In genomic region chr2:168459256-168459655, GRCh38 we compare ENCODE assay signal across 14 cellular contexts. TPM values are rescaled to one million over a fixed set of nuclear protein-coding genes. Genes with fewer than 3 reads are reported as not detected.
A peak's percentile ranks its signal among the peaks of the same experiment; 100 is the strongest.
DNase-seq lines count a peak whose midpoint lies in the region; ATAC-seq, FAIRE-seq and TF ChIP-seq lines count a peak whose summit lies in the region.
"Had no signal": no experiment of that assay in that cellular context is flagged by ENCODE, and none has a peak within 500 bp of the region (broad histone marks: within the 10 kb centered on the region; RNA-seq: fewer than 3 reads in every experiment).

No MANE protein-coding gene starts in this region.

- H3K79me2 ChIP-seq in HepG2 (ENCODE audit: insufficient read depth, low read length) = peaks cover 69% of the 10 kb centered on the region
- peaks cover 73% of the 10 kb centered on the region for H3K79me2 ChIP-seq in smooth muscle cell (ENCODE audit: low read depth)

- 93% methylated on average over 4 of the region's 4 CpGs for WGBS in HepG2 (ENCODE audit: low lambda C conversion rate)
- 92% methylated on average over 4 of the region's 4 CpGs for WGBS in right lobe of liver (ENCODE audit: insufficient coverage, low coverage, low lambda C conversion rate, missing lambda C conversion rate)
- WGBS in smooth muscle cell (ENCODE audit: low lambda C conversion rate) = 95% methylated on average over 4 of the region's 4 CpGs
- WGBS in psoas muscle, 3 donors = 94% methylated on average over 4 of the region's 4 CpGs

- CTCF ChIA-PET in HepG2 (lab: Yijun Ruan, JAX; ENCODE audit: low intra/inter-chr PET ratio, low total read pairs) (no interaction called here), T-cell (lab: Charles Lee) (interaction anchor here in 1 of 2 donors (0.8 kb wide), 1 partner anchor 31 kb away, joined by 3 read pairs; no protein-coding TSS in a partner anchor)

- no peak for FAIRE-seq in HepG2 (lab: Jason Lieb, UNC)
- FAIRE-seq: GM18507, H54 had no signal

- H3K4me2 ChIP-seq in HepG2 (ENCODE audit: low read depth, low read length) = peak overlapping the region; percentile 93; the same call in 1 of the 2 replicates
- H3K4me2 ChIP-seq in smooth muscle cell = no peak overlapping the region

- H2AFZ ChIP-seq in HepG2 (ENCODE audit: low read length) (no peak overlapping the region), smooth muscle cell (ENCODE audit: low read depth) (no peak overlapping the region)

- no peaks in the 10 kb centered on the region for H3F3A ChIP-seq in smooth muscle cell (ENCODE audit: low read depth)

- TF ChIP-seq EP300 in HepG2 (IDR thresholded peaks at IDR 0.05; ENCODE audit: low read depth in 2 of 2, low read length in 2 of 2) (no peak), HepG2 (CRISPR knock-in tag; IDR thresholded peaks at IDR 0.05; ENCODE audit: borderline replicate concordance) (no peak)

- H3K4me3 ChIP-seq in HepG2 (replicated peaks in 1 of 3; ENCODE audit: insufficient read depth in 1 of 3, low read depth in 2 of 3, low read length in 3 of 3) (no peak overlapping the region), right lobe of liver (no peak overlapping the region), epithelial cell of esophagus (ENCODE audit: low read length) (peak overlapping the region; percentile 1), smooth muscle cell (peak overlapping the region; percentile 92), psoas muscle (no peak overlapping the region)

- H3K27ac ChIP-seq in HepG2 (ENCODE audit: extremely low read length, insufficient read depth, low read length) = no peak overlapping the region
- no peak overlapping the region for H3K27ac ChIP-seq in right lobe of liver
- no peak overlapping the region for H3K27ac ChIP-seq in smooth muscle cell (ENCODE audit: low read depth)
- no peak overlapping the region for H3K27ac ChIP-seq in psoas muscle

- H4K20me1 ChIP-seq in HepG2 (ENCODE audit: insufficient read depth, low read length) (peaks cover 6% of the 10 kb centered on the region; the same call in 1 of the 2 replicates), smooth muscle cell (ENCODE audit: low read depth) (peaks cover 53% of the 10 kb centered on the region)

- TF ChIP-seq RAD21 in HepG2 (CRISPR knock-in tag; IDR thresholded peaks at IDR 0.05) = no peak

- H3K27me3 Mint-ChIP-seq in T-cell = no peaks in the 10 kb centered on the region

- peak overlapping the region; percentile 28 to 29 for H3K27ac Mint-ChIP-seq in T-cell

- peaks cover 45 to 56% (median 46%) of the 10 kb centered on the region in 3 donors for H3K4me1 Mint-ChIP-seq in T-cell

- no peaks in the 10 kb centered on the region; a peak in 1 of 5 replicates for H3K27me3 ChIP-seq in HepG2 (ENCODE audit: control insufficient read depth in 1 of 2, insufficient read depth in 2 of 2, low read length in 2 of 2)
- H3K27me3 ChIP-seq in right lobe of liver = no peaks in the 10 kb centered on the region
- no peaks in the 10 kb centered on the region for H3K27me3 ChIP-seq in smooth muscle cell (ENCODE audit: low read depth)
- H3K27me3 ChIP-seq in psoas muscle (ENCODE audit: insufficient read depth in 3 of 3, low read length in 2 of 3) = no peaks in the 10 kb centered on the region

- DNase-seq in HepG2 (ENCODE audit: low spot score) (no peak), right lobe of liver (no peak), T-cell (no peak), epithelial cell of esophagus (ENCODE audit: low read depth) (no peak), smooth muscle cell (lab: John Stamatoyannopoulos, UW; ENCODE audit: unreplicated experiment) (no peak), psoas muscle (no peak), NCI-H446 treated with DMSO at 0.1 percent for 48 hours (lab: John Stamatoyannopoulos, UW) (no peak), hypothalamus (lab: John Stamatoyannopoulos, UW) (no peak)
- DNase-seq: ACHN, Karpas-422, NCI-H2029 treated with DMSO at 0.1 percent for 48 hours, SIG-M5 had no signal

- in situ Hi-C loops in HepG2 (cut with HindIII; ENCODE audit: extremely low pct_ligation_motif_present, low pct_unique_long_range_greater_than_20kb) = no loop called here

- TF ChIP-seq POLR2A in HepG2 (IDR thresholded peaks at IDR 0.05; ENCODE audit: insufficient read depth in 1 of 2, low read depth in 2 of 2, low read length in 2 of 2) (no peak), right lobe of liver (IDR thresholded peaks at IDR 0.05) (no peak)

- TF ChIP-seq CTCF in HepG2 (CRISPR knock-in tag; IDR thresholded peaks at IDR 0.05) (no peak), right lobe of liver (IDR thresholded peaks at IDR 0.05) (no peak), epithelial cell of esophagus (IDR thresholded peaks at IDR 0.05; ENCODE audit: insufficient read depth, low read depth, low read length, missing control alignments) (no peak), smooth muscle cell (IDR thresholded peaks at IDR 0.05; ENCODE audit: borderline replicate concordance, insufficient read depth, poor library complexity, severe bottlenecking) (no peak), psoas muscle (IDR thresholded peaks at IDR 0.05) (no peak)

- peaks cover 6% of the 10 kb centered on the region for H3K9me3 ChIP-seq in HepG2 (ENCODE audit: low read length)
- no peaks in the 10 kb centered on the region for H3K9me3 ChIP-seq in right lobe of liver
- no peaks in the 10 kb centered on the region for H3K9me3 ChIP-seq in smooth muscle cell (replicated peaks; ENCODE audit: low read depth)
- H3K9me3 ChIP-seq in psoas muscle = no peaks in the 10 kb centered on the region

- H3K9ac ChIP-seq in HepG2 (ENCODE audit: insufficient read depth, low read depth, low read length) (no peak overlapping the region), smooth muscle cell (ENCODE audit: low read depth) (no peak overlapping the region)

- peaks cover 53% of the 10 kb centered on the region for H3K4me1 ChIP-seq in HepG2 (ENCODE audit: insufficient read depth, low read length)
- H3K4me1 ChIP-seq in right lobe of liver = peaks cover 0 to 9% (median 4%) of the 10 kb centered on the region in 4 donors
- peaks cover 12% of the 10 kb centered on the region for H3K4me1 ChIP-seq in smooth muscle cell (ENCODE audit: low read depth)
- peaks cover 22% of the 10 kb centered on the region for H3K4me1 ChIP-seq in psoas muscle

- ATAC-seq in HepG2 = no peak
- ATAC-seq in right lobe of liver = no peak
- no peak for ATAC-seq in T-cell (replicated peaks in 1 of 4)
- ATAC-seq in psoas muscle = no peak

- no peaks in the 10 kb centered on the region for H3K9me3 Mint-ChIP-seq in T-cell

- no TSS peak for BruUV-seq in HepG2 (replicated peaks; lab: Mats Ljungman, UMichigan)

- H3K4me3 Mint-ChIP-seq in T-cell = no peak overlapping the region

- intact Hi-C loops in HepG2 (cut with micrococcal nuclease; ENCODE audit: unreplicated experiment) = no loop called here
- intact Hi-C loops in right lobe of liver (cut with DNase I) = no loop called here
- intact Hi-C loops in psoas muscle (cut with DNase I) = loop anchor here (5.0 kb wide), 3 partner anchors 63 to 183 kb away; no protein-coding TSS in a partner anchor

- H3K36me3 ChIP-seq in HepG2 (replicated peaks in 1 of 2; ENCODE audit: control insufficient read depth in 1 of 2, insufficient read depth in 2 of 2, low read length in 2 of 2) (no peaks in the 10 kb centered on the region), right lobe of liver (no peaks in the 10 kb centered on the region), smooth muscle cell (ENCODE audit: low read depth) (no peaks in the 10 kb centered on the region), psoas muscle (ENCODE audit: insufficient read depth in 1 of 2, low read depth in 1 of 2) (no peaks in the 10 kb centered on the region)

- H3K36me3 Mint-ChIP-seq in T-cell = no peaks in the 10 kb centered on the region

- POLR2A ChIA-PET in HepG2 (lab: Yijun Ruan, JAX) (interaction anchor here (1.5 kb wide), 1 partner anchor 35 kb away, joined by 3 read pairs; no protein-coding TSS in a partner anchor), T-cell (lab: Charles Lee) (no interaction called here)

TF ChIP-seq in HepG2, 621 proteins besides CTCF, POLR2A, EP300 and RAD21:
- TF ChIP-seq KAT7 (CRISPR knock-in tag; IDR thresholded peaks at IDR 0.05; ENCODE audit: borderline replicate concordance) (no peak), MYNN (CRISPR knock-in tag; IDR thresholded peaks at IDR 0.05; ENCODE audit: low read depth) (no peak), ZBTB7B (CRISPR knock-in tag; IDR thresholded peaks at IDR 0.05) (no peak), SNRNP70 (IDR thresholded peaks at IDR 0.05; ENCODE audit: low read depth, low read length) (no peak)

RNA-seq across cellular contexts. Expression of gene CERS6, which starts 3.2 kb away (rescaled TPM):
- total RNA-seq in HepG2 (2016; rRNA removed; fragmentation: Illumina TruSeq; extraction: Trizol) = 17.3 and 20.3 TPM in 2 replicates
- total RNA-seq in HepG2 (2016; cell fraction: cytosol; rRNA removed; fragmentation: Illumina TruSeq; extraction: Trizol; ENCODE audit: low read depth) = 2.1 and 2.4 TPM in 2 replicates
- 15.6 and 19.2 TPM in 2 replicates for total RNA-seq in HepG2 (2016; cell fraction: insoluble cytoplasmic fraction; rRNA removed; fragmentation: Illumina TruSeq; extraction: Trizol)
- total RNA-seq in HepG2 (2016; cell fraction: membrane; rRNA removed; fragmentation: Illumina TruSeq; extraction: Trizol) = 7.9 and 8.5 TPM in 2 replicates
- 28.3 and 35.1 TPM in 2 replicates for total RNA-seq in HepG2 (2016; cell fraction: nucleus; rRNA removed; fragmentation: Illumina TruSeq; extraction: Trizol)
- 8.6 and 10.1 TPM in 2 replicates for polyA plus RNA-seq in HepG2 (2011; rRNA removed)
- 4.7 and 8.3 TPM in 2 replicates for polyA plus RNA-seq in HepG2 (2011; cell fraction: cytosol; rRNA removed)
- 3.9 and 5.3 TPM in 2 replicates for polyA plus RNA-seq in HepG2 (2011; cell fraction: nucleus; rRNA removed)
- 18.5 and 21.2 TPM in 2 replicates for polyA plus RNA-seq in HepG2 (2012)
- polyA plus RNA-seq in HepG2 (2016; cell fraction: cytosol; fragmentation: Illumina TruSeq; extraction: Trizol; ENCODE audit: low read depth) = 1.3 and 1.4 TPM in 2 replicates
- 13.9 and 14.3 TPM in 2 replicates for polyA plus RNA-seq in HepG2 (2016; cell fraction: insoluble cytoplasmic fraction; fragmentation: Illumina TruSeq; extraction: Trizol; ENCODE audit: low read depth)
- 3.6 and 4.3 TPM in 2 replicates for polyA plus RNA-seq in HepG2 (2016; cell fraction: membrane; fragmentation: Illumina TruSeq; extraction: Trizol; ENCODE audit: low read depth)
- polyA plus RNA-seq in HepG2 (2016; cell fraction: nucleus; fragmentation: Illumina TruSeq; extraction: Trizol; ENCODE audit: insufficient read depth, low read depth) = 26.8 and 27.2 TPM in 2 replicates
- 0.05 and 16.1 TPM in 2 replicates for polyA minus RNA-seq in HepG2 (2011; rRNA and poly(A)+ RNA removed; ENCODE audit: low replicate concordance)
- 17.0 and 18.7 TPM in 2 replicates for polyA minus RNA-seq in HepG2 (2011; cell fraction: cytosol; rRNA and poly(A)+ RNA removed)
- 20.2 and 23.0 TPM in 2 replicates for polyA minus RNA-seq in HepG2 (2011; cell fraction: nucleus; rRNA and poly(A)+ RNA removed)
- 10 to 100 TPM; 10.4 to 30.1 (median 15.6) TPM for total RNA-seq in right lobe of liver
- total RNA-seq in T-cell = 10 to 100 TPM; 11.1 to 20.3 (median 13.6) TPM
- total RNA-seq in smooth muscle cell = 26.6 and 28.1 TPM in 2 replicates
- 9.2 and 10.7 TPM in 2 replicates for polyA plus RNA-seq in smooth muscle cell
- total RNA-seq in psoas muscle = 10 to 100 TPM; 11.2 to 18.1 (median 13.5) TPM
- 1 to 10 TPM; 4.8 to 6.9 (median 4.8) TPM for polyA plus RNA-seq in psoas muscle

Comparison
In these comparisons a context has a peak if more than half of its experiments do, and no peak if none do; other contexts are left out.
1. H3K4me3 ChIP-seq: peak in epithelial cell of esophagus (single experiment) and smooth muscle cell (single experiment); none in HepG2 (0 of 3), right lobe of liver (0 of 3) and psoas muscle (single experiment).
2. intact Hi-C loops: an anchor here in psoas muscle (5.0 kb wide); none called in HepG2 and right lobe of liver.